1 cellular context compared by ENCODE assay signal in the genomic region with DNA sequence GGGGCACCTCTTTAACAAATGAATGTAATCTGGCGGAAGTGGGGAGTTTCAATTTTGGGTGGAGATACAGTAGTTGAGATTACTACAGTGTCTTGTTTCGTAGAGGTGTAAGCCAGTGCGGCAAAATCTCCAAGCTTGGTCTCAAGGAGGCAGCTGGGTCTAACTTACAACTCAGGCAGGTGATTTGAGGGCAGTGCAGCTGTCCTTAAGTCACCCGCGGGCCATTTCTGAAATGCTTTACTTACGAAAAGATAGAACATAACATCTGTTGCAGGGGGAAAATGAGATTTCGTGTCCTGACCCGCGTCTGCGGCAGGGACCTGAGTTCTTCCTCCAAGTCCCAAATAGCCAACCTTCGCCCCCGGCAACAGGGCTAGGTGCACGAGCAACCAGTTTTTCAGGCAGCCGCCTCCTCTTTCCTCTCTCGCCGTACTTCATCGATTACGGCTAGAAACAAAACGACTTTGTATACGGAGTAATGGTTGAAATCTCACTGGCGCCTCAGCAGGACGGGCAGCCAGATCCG.
TF ChIP-seq lines count a peak whose summit lies in the region.

No MANE protein-coding gene starts in this region.

TF ChIP-seq in GM23338, 12 proteins besides CTCF, POLR2A, EP300 and RAD21:
- TF ChIP-seq, protein P1, sequence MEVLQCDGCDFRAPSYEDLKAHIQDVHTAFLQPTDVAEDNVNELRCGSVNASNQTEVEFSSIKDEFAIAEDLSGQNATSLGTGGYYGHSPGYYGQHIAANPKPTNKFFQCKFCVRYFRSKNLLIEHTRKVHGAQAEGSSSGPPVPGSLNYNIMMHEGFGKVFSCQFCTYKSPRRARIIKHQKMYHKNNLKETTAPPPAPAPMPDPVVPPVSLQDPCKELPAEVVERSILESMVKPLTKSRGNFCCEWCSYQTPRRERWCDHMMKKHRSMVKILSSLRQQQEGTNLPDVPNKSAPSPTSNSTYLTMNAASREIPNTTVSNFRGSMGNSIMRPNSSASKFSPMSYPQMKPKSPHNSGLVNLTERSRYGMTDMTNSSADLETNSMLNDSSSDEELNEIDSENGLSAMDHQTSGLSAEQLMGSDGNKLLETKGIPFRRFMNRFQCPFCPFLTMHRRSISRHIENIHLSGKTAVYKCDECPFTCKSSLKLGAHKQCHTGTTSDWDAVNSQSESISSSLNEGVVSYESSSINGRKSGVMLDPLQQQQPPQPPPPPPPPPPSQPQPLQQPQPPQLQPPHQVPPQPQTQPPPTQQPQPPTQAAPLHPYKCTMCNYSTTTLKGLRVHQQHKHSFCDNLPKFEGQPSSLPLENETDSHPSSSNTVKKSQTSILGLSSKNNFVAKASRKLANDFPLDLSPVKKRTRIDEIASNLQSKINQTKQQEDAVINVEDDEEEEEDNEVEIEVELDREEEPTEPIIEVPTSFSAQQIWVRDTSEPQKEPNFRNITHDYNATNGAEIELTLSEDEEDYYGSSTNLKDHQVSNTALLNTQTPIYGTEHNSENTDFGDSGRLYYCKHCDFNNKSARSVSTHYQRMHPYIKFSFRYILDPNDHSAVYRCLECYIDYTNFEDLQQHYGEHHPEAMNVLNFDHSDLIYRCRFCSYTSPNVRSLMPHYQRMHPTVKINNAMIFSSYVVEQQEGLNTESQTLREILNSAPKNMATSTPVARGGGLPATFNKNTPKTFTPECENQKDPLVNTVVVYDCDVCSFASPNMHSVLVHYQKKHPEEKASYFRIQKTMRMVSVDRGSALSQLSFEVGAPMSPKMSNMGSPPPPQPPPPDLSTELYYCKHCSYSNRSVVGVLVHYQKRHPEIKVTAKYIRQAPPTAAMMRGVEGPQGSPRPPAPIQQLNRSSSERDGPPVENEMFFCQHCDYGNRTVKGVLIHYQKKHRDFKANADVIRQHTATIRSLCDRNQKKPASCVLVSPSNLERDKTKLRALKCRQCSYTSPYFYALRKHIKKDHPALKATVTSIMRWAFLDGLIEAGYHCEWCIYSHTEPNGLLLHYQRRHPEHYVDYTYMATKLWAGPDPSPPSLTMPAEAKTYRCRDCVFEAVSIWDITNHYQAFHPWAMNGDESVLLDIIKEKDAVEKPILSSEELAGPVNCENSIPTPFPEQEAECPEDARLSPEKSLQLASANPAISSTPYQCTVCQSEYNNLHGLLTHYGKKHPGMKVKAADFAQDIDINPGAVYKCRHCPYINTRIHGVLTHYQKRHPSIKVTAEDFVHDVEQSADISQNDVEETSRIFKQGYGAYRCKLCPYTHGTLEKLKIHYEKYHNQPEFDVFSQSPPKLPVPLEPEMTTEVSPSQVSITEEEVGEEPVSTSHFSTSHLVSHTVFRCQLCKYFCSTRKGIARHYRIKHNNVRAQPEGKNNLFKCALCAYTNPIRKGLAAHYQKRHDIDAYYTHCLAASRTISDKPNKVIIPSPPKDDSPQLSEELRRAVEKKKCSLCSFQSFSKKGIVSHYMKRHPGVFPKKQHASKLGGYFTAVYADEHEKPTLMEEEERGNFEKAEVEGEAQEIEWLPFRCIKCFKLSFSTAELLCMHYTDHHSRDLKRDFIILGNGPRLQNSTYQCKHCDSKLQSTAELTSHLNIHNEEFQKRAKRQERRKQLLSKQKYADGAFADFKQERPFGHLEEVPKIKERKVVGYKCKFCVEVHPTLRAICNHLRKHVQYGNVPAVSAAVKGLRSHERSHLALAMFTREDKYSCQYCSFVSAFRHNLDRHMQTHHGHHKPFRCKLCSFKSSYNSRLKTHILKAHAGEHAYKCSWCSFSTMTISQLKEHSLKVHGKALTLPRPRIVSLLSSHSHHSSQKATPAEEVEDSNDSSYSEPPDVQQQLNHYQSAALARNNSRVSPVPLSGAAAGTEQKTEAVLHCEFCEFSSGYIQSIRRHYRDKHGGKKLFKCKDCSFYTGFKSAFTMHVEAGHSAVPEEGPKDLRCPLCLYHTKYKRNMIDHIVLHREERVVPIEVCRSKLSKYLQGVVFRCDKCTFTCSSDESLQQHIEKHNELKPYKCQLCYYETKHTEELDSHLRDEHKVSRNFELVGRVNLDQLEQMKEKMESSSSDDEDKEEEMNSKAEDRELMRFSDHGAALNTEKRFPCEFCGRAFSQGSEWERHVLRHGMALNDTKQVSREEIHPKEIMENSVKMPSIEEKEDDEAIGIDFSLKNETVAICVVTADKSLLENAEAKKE (CRISPR knock-in tag; IDR thresholded peaks at IDR 0.05): no peak
- TF ChIP-seq ZNF114 (CRISPR knock-in tag; IDR thresholded peaks at IDR 0.05): no peak
- no peak for TF ChIP-seq STAT1 (IDR thresholded peaks at IDR 0.05; ENCODE audit: unreplicated experiment)
- TF ChIP-seq JUNB (IDR thresholded peaks at IDR 0.05; ENCODE audit: unreplicated experiment): no peak
- no peak for TF ChIP-seq EZH2phosphoT487 (IDR thresholded peaks at IDR 0.05; ENCODE audit: unreplicated experiment)
- no peak for TF ChIP-seq ZNF331 (CRISPR knock-in tag; IDR thresholded peaks at IDR 0.05; ENCODE audit: low read depth)
- TF ChIP-seq, protein P2, sequence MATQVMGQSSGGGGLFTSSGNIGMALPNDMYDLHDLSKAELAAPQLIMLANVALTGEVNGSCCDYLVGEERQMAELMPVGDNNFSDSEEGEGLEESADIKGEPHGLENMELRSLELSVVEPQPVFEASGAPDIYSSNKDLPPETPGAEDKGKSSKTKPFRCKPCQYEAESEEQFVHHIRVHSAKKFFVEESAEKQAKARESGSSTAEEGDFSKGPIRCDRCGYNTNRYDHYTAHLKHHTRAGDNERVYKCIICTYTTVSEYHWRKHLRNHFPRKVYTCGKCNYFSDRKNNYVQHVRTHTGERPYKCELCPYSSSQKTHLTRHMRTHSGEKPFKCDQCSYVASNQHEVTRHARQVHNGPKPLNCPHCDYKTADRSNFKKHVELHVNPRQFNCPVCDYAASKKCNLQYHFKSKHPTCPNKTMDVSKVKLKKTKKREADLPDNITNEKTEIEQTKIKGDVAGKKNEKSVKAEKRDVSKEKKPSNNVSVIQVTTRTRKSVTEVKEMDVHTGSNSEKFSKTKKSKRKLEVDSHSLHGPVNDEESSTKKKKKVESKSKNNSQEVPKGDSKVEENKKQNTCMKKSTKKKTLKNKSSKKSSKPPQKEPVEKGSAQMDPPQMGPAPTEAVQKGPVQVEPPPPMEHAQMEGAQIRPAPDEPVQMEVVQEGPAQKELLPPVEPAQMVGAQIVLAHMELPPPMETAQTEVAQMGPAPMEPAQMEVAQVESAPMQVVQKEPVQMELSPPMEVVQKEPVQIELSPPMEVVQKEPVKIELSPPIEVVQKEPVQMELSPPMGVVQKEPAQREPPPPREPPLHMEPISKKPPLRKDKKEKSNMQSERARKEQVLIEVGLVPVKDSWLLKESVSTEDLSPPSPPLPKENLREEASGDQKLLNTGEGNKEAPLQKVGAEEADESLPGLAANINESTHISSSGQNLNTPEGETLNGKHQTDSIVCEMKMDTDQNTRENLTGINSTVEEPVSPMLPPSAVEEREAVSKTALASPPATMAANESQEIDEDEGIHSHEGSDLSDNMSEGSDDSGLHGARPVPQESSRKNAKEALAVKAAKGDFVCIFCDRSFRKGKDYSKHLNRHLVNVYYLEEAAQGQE (IDR thresholded peaks at IDR 0.05; ENCODE audit: unreplicated experiment): no peak
- TF ChIP-seq NANOG (IDR thresholded peaks at IDR 0.05; ENCODE audit: borderline replicate concordance): no peak
- TF ChIP-seq POLR2AphosphoS5 (IDR thresholded peaks at IDR 0.05; ENCODE audit: low read depth): no peak; the same call in 1 of the 2 replicates
- TF ChIP-seq, protein P3, sequence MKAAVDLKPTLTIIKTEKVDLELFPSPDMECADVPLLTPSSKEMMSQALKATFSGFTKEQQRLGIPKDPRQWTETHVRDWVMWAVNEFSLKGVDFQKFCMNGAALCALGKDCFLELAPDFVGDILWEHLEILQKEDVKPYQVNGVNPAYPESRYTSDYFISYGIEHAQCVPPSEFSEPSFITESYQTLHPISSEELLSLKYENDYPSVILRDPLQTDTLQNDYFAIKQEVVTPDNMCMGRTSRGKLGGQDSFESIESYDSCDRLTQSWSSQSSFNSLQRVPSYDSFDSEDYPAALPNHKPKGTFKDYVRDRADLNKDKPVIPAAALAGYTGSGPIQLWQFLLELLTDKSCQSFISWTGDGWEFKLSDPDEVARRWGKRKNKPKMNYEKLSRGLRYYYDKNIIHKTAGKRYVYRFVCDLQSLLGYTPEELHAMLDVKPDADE (IDR thresholded peaks at IDR 0.05): no peak
- no peak for TF ChIP-seq CREB1 (CRISPR knock-in tag; IDR thresholded peaks at IDR 0.05; ENCODE audit: low read depth)
- TF ChIP-seq EZH2 (IDR thresholded peaks at IDR 0.05; ENCODE audit: low read depth, unreplicated experiment): no peak
